13 cellular contexts compared by ENCODE assay signal in genomic region chr11:65301491-65302329, GRCh38. TPM values are rescaled to one million over a fixed set of nuclear protein-coding genes. Genes with fewer than 3 reads are reported as not detected.
DNase-seq lines count a peak whose midpoint lies in the region; ATAC-seq and TF ChIP-seq lines count a peak whose summit lies in the region.
"Had no signal": no experiment of that assay in that cellular context is flagged by ENCODE, and none has a peak within 500 bp of the region (broad histone marks: within the 10 kb centered on the region; RNA-seq: fewer than 3 reads in every experiment).

No MANE protein-coding gene starts in this region.

- ATAC-seq in activated T-cell treated with anti-CD3 and anti-CD28 coated beads, Interleukin-2, amount 50 U/mL, for 4 hours: no peak
- ATAC-seq: activated CD8-positive, alpha-beta T cell treated with anti-CD3 and anti-CD28 coated beads for 36 hours had no signal

- peaks cover 80% of the 10 kb centered on the region for H3K36me3 Mint-ChIP-seq in activated T-cell treated with anti-CD3 and anti-CD28 coated beads, Interleukin-2, amount 50 U/mL, for 24 hours (ENCODE audit: low read depth)
- H3K36me3 Mint-ChIP-seq in activated T-cell treated with anti-CD3 and anti-CD28 coated beads, Interleukin-2, amount 50 U/mL, for 4 hours (ENCODE audit: insufficient read depth): no peaks in the 10 kb centered on the region

- peak overlapping the region; percentile 50 for H3K27ac Mint-ChIP-seq in activated T-cell treated with anti-CD3 and anti-CD28 coated beads, Interleukin-2, amount 50 U/mL, for 24 hours
- H3K27ac Mint-ChIP-seq: activated CD8-positive, alpha-beta T cell treated with anti-CD3 and anti-CD28 coated beads for 36 hours had no signal

- H3K27me3 Mint-ChIP-seq in activated T-cell treated with anti-CD3 and anti-CD28 coated beads, Interleukin-2, amount 50 U/mL, for 24 hours: no peaks in the 10 kb centered on the region
- H3K27me3 Mint-ChIP-seq in activated T-cell treated with anti-CD3 and anti-CD28 coated beads, Interleukin-2, amount 50 U/mL, for 4 hours (ENCODE audit: low read depth): no peaks in the 10 kb centered on the region
- H3K27me3 Mint-ChIP-seq: activated CD8-positive, alpha-beta T cell treated with anti-CD3 and anti-CD28 coated beads for 36 hours had no signal

- H3K9me3 Mint-ChIP-seq in activated T-cell treated with anti-CD3 and anti-CD28 coated beads, Interleukin-2, amount 50 U/mL, for 24 hours: no peaks in the 10 kb centered on the region
- H3K9me3 Mint-ChIP-seq in activated T-cell treated with anti-CD3 and anti-CD28 coated beads, Interleukin-2, amount 50 U/mL, for 4 hours: no peaks in the 10 kb centered on the region
- H3K9me3 Mint-ChIP-seq: activated CD8-positive, alpha-beta T cell treated with anti-CD3 and anti-CD28 coated beads for 36 hours had no signal

- no peaks in the 10 kb centered on the region for H3K4me1 Mint-ChIP-seq in activated T-cell treated with anti-CD3 and anti-CD28 coated beads, Interleukin-2, amount 50 U/mL, for 24 hours (ENCODE audit: low read depth)
- no peaks in the 10 kb centered on the region for H3K4me1 Mint-ChIP-seq in activated T-cell treated with anti-CD3 and anti-CD28 coated beads, Interleukin-2, amount 50 U/mL, for 4 hours (ENCODE audit: low read depth)

- no peak for TF ChIP-seq CTCF in fibroblast of pulmonary artery (IDR thresholded peaks at IDR 0.05; ENCODE audit: low read length, missing control alignments)

- no peak for DNase-seq in activated T-cell treated with anti-CD3 and anti-CD28 coated beads, Interleukin-2, amount 50 U/mL, for 24 hours
- no peak for DNase-seq in activated T-cell treated with anti-CD3 and anti-CD28 coated beads, Interleukin-2, amount 50 U/mL, for 4 hours
- DNase-seq in fibroblast of pulmonary artery (ENCODE audit: low read depth) (peak; percentile 66), myocyte (ENCODE audit: low read depth) (peak; percentile 98), GM19240 (ENCODE audit: insufficient read length, low spot score) (no peak), SKM-1 treated with dmso at 0.1 percent for 144 hours (lab: John Stamatoyannopoulos, UW; ENCODE audit: unreplicated experiment) (no peak), SKM-1 (lab: John Stamatoyannopoulos, UW; ENCODE audit: unreplicated experiment) (no peak), RPMI8226 (no peak)
- DNase-seq: activated CD8-positive, alpha-beta T cell treated with anti-CD3 and anti-CD28 coated beads for 36 hours; Karpas-422; OCI-M1; stimulated activated CD4-positive, alpha-beta T cell treated with anti-CD3 and anti-CD28 coated beads, Interleukin-2, amount 100 ng/mL, for 48 hours had no signal

- no peak overlapping the region for H3K4me3 ChIP-seq in fibroblast of pulmonary artery (replicated peaks; ENCODE audit: low read depth, low read length)

- no peak overlapping the region for H3K4me3 Mint-ChIP-seq in activated T-cell treated with anti-CD3 and anti-CD28 coated beads, Interleukin-2, amount 50 U/mL, for 24 hours
- H3K4me3 Mint-ChIP-seq in activated T-cell treated with anti-CD3 and anti-CD28 coated beads, Interleukin-2, amount 50 U/mL, for 4 hours: no peak overlapping the region
- H3K4me3 Mint-ChIP-seq: activated CD8-positive, alpha-beta T cell treated with anti-CD3 and anti-CD28 coated beads for 36 hours had no signal

RNA-seq across cellular contexts. Expression of gene CDC42EP2, which starts 13.0 kb away (rescaled TPM):
- 1 to 10 TPM; 1.3 to 1.9 (median 1.6) TPM for total RNA-seq in activated T-cell treated with anti-CD3 and anti-CD28 coated beads, Interleukin-2, amount 50 U/mL, for 4 hours
- total RNA-seq in myocyte: 45.1 and 47.2 TPM in 2 replicates
- 30.8 TPM for polyA plus RNA-seq in myocyte (2012)

RNA-seq across cellular contexts. Expression of gene DPF2, which starts 31.9 kb away (rescaled TPM):
- 10 to 100 TPM; 56.7 to 59.1 (median 58.0) TPM for total RNA-seq in activated T-cell treated with anti-CD3 and anti-CD28 coated beads, Interleukin-2, amount 50 U/mL, for 4 hours
- total RNA-seq in myocyte: 35.0 and 37.1 TPM in 2 replicates
- polyA plus RNA-seq in myocyte (2012): 42.0 TPM

RNA-seq across cellular contexts. Expression of gene POLA2, which starts 39.9 kb away (rescaled TPM):
- 10 to 100 TPM; 49.2 to 64.7 (median 57.6) TPM for total RNA-seq in activated T-cell treated with anti-CD3 and anti-CD28 coated beads, Interleukin-2, amount 50 U/mL, for 4 hours
- 3.2 and 4.5 TPM in 2 replicates for total RNA-seq in myocyte
- polyA plus RNA-seq in myocyte (2012): 9.6 TPM

RNA-seq across cellular contexts. Expression of gene TIGD3, which starts 52.8 kb away (rescaled TPM):
- total RNA-seq in activated T-cell treated with anti-CD3 and anti-CD28 coated beads, Interleukin-2, amount 50 U/mL, for 4 hours: under 1 TPM; 0.46 to 0.66 (median 0.50) TPM
- total RNA-seq in myocyte: 0.72 and 0.73 TPM in 2 replicates
- polyA plus RNA-seq in myocyte (2012): 0.20 TPM
- total RNA-seq: lung microvascular endothelial cell had no signal

Comparison
In these comparisons a context has a peak if more than half of its experiments do, and no peak if none do; other contexts are left out.
1. DNase-seq: peak in fibroblast of pulmonary artery (single experiment) and myocyte (single experiment); none in activated T-cell treated with anti-CD3 and anti-CD28 coated beads, Interleukin-2, amount 50 U/mL, for 24 hours (single experiment), activated T-cell treated with anti-CD3 and anti-CD28 coated beads, Interleukin-2, amount 50 U/mL, for 4 hours (single experiment), GM19240 (single experiment), SKM-1 treated with dmso at 0.1 percent for 144 hours (single experiment), SKM-1 (single experiment) and RPMI8226 (single experiment).
2. RNA of gene CDC42EP2, which starts 13.0 kb away (total RNA-seq): 45.1 to 47.2 TPM in myocyte; 1.3 to 1.9 TPM in activated T-cell treated with anti-CD3 and anti-CD28 coated beads, Interleukin-2, amount 50 U/mL, for 4 hours; every median in the first group is over 10 times any median in the second.